In genomic region chr11:123060265-123061000, GRCh38 we compare ENCODE assay signal across 8 cellular contexts. TPM values are rescaled to one million over a fixed set of nuclear protein-coding genes. Genes with fewer than 3 reads are reported as not detected.
A peak's percentile ranks its signal among the peaks of the same experiment; 100 is the strongest.
DNase-seq lines count a peak whose midpoint lies in the region; ATAC-seq and TF ChIP-seq lines count a peak whose summit lies in the region.

No MANE protein-coding gene starts in this region.

- no peaks in the 10 kb centered on the region for H3K36me3 ChIP-seq in uterus

- ATAC-seq in memory B cell (ENCODE audit: low read depth) (no peak), HG03175 (IDR thresholded peaks at IDR 0.05; ENCODE audit: unreplicated experiment) (no peak)

- no peaks in the 10 kb centered on the region for H3K27me3 Mint-ChIP-seq in CD14-positive monocyte (ENCODE audit: low read depth in 3 of 3)
- H3K27me3 Mint-ChIP-seq in IgD-negative memory B cell, result peaks cover 2% of the 10 kb centered on the region
- peaks cover 18% of the 10 kb centered on the region for H3K27me3 Mint-ChIP-seq in brain
- H3K27me3 Mint-ChIP-seq in memory B cell, result no peaks in the 10 kb centered on the region

- intact Hi-C loops in CD14-positive monocyte (cut with micrococcal nuclease), result loop anchor here in 1 of 2 donors (5.0 kb wide), 1 partner anchor 198 kb away; no protein-coding TSS in a partner anchor
- intact Hi-C loops in uterus (cut with DNase I; ENCODE audit: low total_unique reads), result no loop called here

- peak overlapping the region; percentile 80 to 86 for H3K4me3 ChIP-seq in uterus

- H3K4me1 Mint-ChIP-seq in CD14-positive monocyte (peaks cover 64% of the 10 kb centered on the region), IgD-negative memory B cell (peaks cover 58 to 65% (median 64%) of the 10 kb centered on the region in 3 donors), brain (peaks cover 84% of the 10 kb centered on the region), memory B cell (peaks cover 60% of the 10 kb centered on the region)

- peaks cover 11 to 13% of the 10 kb centered on the region in 2 donors for H3K4me1 ChIP-seq in uterus

- H3K27me3 ChIP-seq in uterus, result no peaks in the 10 kb centered on the region

- POLR2A ChIA-PET in HEK293T (lab: Yijun Ruan, JAX), result interaction anchor here (0.6 to 1.6 kb wide), 4 partner anchors 11 to 201 kb away, joined by 3 to 4 read pairs (median 4); no protein-coding TSS in a partner anchor

- H3K4me3 Mint-ChIP-seq in CD14-positive monocyte (peak overlapping the region; percentile 94), IgD-negative memory B cell (peak overlapping the region; percentile 97 to 100 (median 98)), brain (peak overlapping the region; percentile 90 to 100 (median 92)), memory B cell (peak overlapping the region; percentile 94)

- CTCF ChIA-PET in HEK293T (lab: Yijun Ruan, JAX), result interaction anchor here (0.6 to 0.8 kb wide), 2 partner anchors 37 to 197 kb away, joined by 3 to 8 read pairs; no protein-coding TSS in a partner anchor

- H3K27ac Mint-ChIP-seq in CD14-positive monocyte, result peak overlapping the region in 5 of 7 donors; percentile 70 to 97 (median 90)
- peak overlapping the region; percentile 95 to 100 (median 100) for H3K27ac Mint-ChIP-seq in IgD-negative memory B cell
- peak overlapping the region; percentile 99 to 100 (median 100) for H3K27ac Mint-ChIP-seq in brain
- H3K27ac Mint-ChIP-seq in memory B cell, result peak overlapping the region; percentile 100

- no peaks in the 10 kb centered on the region for H3K9me3 ChIP-seq in uterus

- TF ChIP-seq CTCF in CD14-positive monocyte (IDR thresholded peaks at IDR 0.05), result no peak
- no peak for TF ChIP-seq CTCF in brain (conservative IDR thresholded peaks at IDR 0.05)
- TF ChIP-seq CTCF in uterus (IDR thresholded peaks at IDR 0.05), result no peak

- no peak for TF ChIP-seq POLR2A in uterus (IDR thresholded peaks at IDR 0.05)

- DNase-seq in CD14-positive monocyte (ENCODE audit: low spot score), result no peak
- no peak for DNase-seq in memory B cell (ENCODE audit: low spot score in 2 of 2)
- DNase-seq in uterus, result no peak
- no peak for DNase-seq in HEK293T (ENCODE audit: extremely low spot score)
- no peak for DNase-seq in effector CD4-positive, alpha-beta T cell

- peak overlapping the region; percentile 100 for H3K27ac ChIP-seq in uterus

- H3K36me3 Mint-ChIP-seq in CD14-positive monocyte (peaks cover 56% of the 10 kb centered on the region in 2 donors), IgD-negative memory B cell (peaks cover 28% of the 10 kb centered on the region), brain (peaks cover 66% of the 10 kb centered on the region), memory B cell (peaks cover 54% of the 10 kb centered on the region)

- peaks cover 0 to 1% (median 0%) of the 10 kb centered on the region in 7 donors for H3K9me3 Mint-ChIP-seq in CD14-positive monocyte
- H3K9me3 Mint-ChIP-seq in IgD-negative memory B cell, result no peaks in the 10 kb centered on the region
- peaks cover 0 to 4% (median 0%) of the 10 kb centered on the region in 5 experiments for H3K9me3 Mint-ChIP-seq in brain
- no peaks in the 10 kb centered on the region for H3K9me3 Mint-ChIP-seq in memory B cell

TF ChIP-seq in HEK293T, 16 proteins besides CTCF, POLR2A, EP300 and RAD21:
- no peak for TF ChIP-seq TARDBP (IDR thresholded peaks at IDR 0.05)
- no peak for TF ChIP-seq FOXK2 (IDR thresholded peaks at IDR 0.05)
- no peak for TF ChIP-seq SUZ12 (IDR thresholded peaks at IDR 0.05)
- no peak for TF ChIP-seq ARNT (IDR thresholded peaks at IDR 0.05)
- TF ChIP-seq LEF1 (IDR thresholded peaks at IDR 0.05; ENCODE audit: borderline replicate concordance), result no peak
- no peak for TF ChIP-seq HDGF (IDR thresholded peaks at IDR 0.05; ENCODE audit: borderline replicate concordance)
- TF ChIP-seq CTBP1 (IDR thresholded peaks at IDR 0.05; ENCODE audit: borderline replicate concordance), result no peak
- TF ChIP-seq SP1 (IDR thresholded peaks at IDR 0.05), result no peak
- TF ChIP-seq L3MBTL2 (conservative IDR thresholded peaks at IDR 0.05), result no peak
- TF ChIP-seq ELF4 (IDR thresholded peaks at IDR 0.05), result no peak
- TF ChIP-seq FOXA1 (IDR thresholded peaks at IDR 0.05), result no peak
- TF ChIP-seq ZNF384 (IDR thresholded peaks at IDR 0.05), result no peak
- no peak for TF ChIP-seq PKNOX1 (IDR thresholded peaks at IDR 0.05)
- TF ChIP-seq BHLHE40 (IDR thresholded peaks at IDR 0.05; ENCODE audit: borderline replicate concordance), result no peak
- no peak for TF ChIP-seq FOXM1 (IDR thresholded peaks at IDR 0.05; ENCODE audit: borderline replicate concordance)
- no peak for TF ChIP-seq NFRKB (IDR thresholded peaks at IDR 0.05)

RNA-seq across cellular contexts. Expression of gene HSPA8, which starts 1.5 kb away (rescaled TPM):
- polyA plus RNA-seq in CD14-positive monocyte, result 100 to 1,000 TPM; 511 to 531 TPM
- polyA plus RNA-seq in IgD-negative memory B cell, result 1,082 TPM
- polyA plus RNA-seq in brain (ENCODE audit: insufficient read depth, low read depth, low replicate concordance), result 1,570 TPM
- 1,000 to 10,000 TPM in 1 of 4 donors, 100 to 1,000 TPM in 3; 360 to 1,864 (median 476) TPM for total RNA-seq in uterus
